In the genomic region with DNA sequence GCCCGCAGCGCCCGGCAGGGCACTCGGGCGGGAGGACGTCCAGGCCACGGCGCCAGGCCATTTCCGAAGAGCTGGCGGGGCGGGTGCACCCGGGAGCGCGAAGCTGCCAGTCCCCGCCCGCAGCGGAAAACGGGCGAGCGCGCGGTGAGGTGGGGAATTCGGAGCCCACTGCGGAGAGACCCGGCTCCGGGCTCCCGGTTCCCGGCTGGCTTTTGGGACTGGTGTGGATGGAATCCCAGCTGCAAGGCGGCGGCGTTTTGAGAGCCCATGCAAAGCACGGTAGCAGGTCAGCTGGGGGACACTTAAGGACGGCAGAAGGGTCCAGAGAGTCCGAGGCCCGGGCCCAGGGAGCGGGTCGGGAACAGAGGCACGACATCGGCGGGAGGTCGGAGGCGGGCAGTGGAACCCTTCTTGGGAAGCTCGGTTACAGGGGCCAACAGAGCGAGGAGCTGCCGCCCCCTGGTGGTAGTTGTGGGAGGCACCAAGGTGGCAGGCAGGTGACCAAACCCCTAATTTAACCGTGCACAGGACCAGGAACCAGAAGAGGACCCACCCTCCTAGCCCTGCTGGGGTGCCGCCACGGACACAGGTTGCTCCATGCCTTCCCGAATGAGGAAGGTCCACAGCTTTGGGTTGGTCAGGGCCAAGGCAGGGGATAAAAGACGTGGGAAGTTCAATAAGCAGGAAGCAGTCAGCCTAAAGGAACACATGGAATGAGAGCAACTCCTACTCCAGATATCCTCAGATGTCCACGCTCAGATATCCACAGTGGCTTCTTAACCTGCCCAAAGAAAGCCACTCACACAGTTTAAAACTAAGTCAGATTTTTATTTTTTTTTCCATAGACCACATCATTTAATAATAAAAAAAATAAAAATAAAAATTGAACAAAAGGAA, we compare ENCODE assay signal across 8 cellular contexts. TPM values are rescaled to one million over a fixed set of nuclear protein-coding genes. Genes with fewer than 3 reads are reported as not detected.
DNase-seq lines count a peak whose midpoint lies in the region; ATAC-seq and TF ChIP-seq lines count a peak whose summit lies in the region.

No MANE protein-coding gene starts in this region.

- POLR2A ChIA-PET in RWPE1 (lab: Yijun Ruan, JAX; ENCODE audit: low non-redundant PET) = interaction anchor here (1.2 kb wide), 1 partner anchor 72 kb away, joined by 7 read pairs; no protein-coding TSS in a partner anchor

- in situ Hi-C loops in astrocyte of the cerebellum (cut with HindIII; ENCODE audit: low sequenced_read_pairs) = no loop called here

- peak overlapping the region in 2 of 3 donors; percentile 56 to 71 for H3K9ac ChIP-seq in skeletal muscle tissue (ENCODE audit: low read depth in 1 of 3, low read length in 3 of 3)

- H3K27me3 ChIP-seq in iPS DF 6.9 (ENCODE audit: control insufficient read depth, insufficient read depth, low read length) (no peaks in the 10 kb centered on the region), skeletal muscle tissue (ENCODE audit: control insufficient read depth in 3 of 3, insufficient read depth in 3 of 3, low read length in 3 of 3) (no peaks in the 10 kb centered on the region)

- CTCF ChIA-PET in RWPE1 (lab: Yijun Ruan, JAX) = interaction anchor here (0.5 to 4.5 kb wide), 23 partner anchors 9 to 1250 kb away, joined by 3 to 69 read pairs (median 4); a partner anchor contains a TSS

- TF ChIP-seq CTCF in GM12865 (IDR thresholded peaks at IDR 0.05; ENCODE audit: insufficient read depth, low read depth, low read length, missing control alignments) = peak; percentile 96
- peak; percentile 93 for TF ChIP-seq CTCF in RWPE1 (conservative IDR thresholded peaks at IDR 0.05; ENCODE audit: low read depth)
- peak; percentile 89 for TF ChIP-seq CTCF in astrocyte of the cerebellum (IDR thresholded peaks at IDR 0.05; ENCODE audit: low read depth, low read length, missing control alignments)

- H3K36me3 ChIP-seq in iPS DF 6.9 (ENCODE audit: control insufficient read depth, insufficient read depth, low read length) (peaks cover 24% of the 10 kb centered on the region), skeletal muscle tissue (ENCODE audit: control insufficient read depth in 3 of 3, insufficient read depth in 3 of 3, low read length in 3 of 3) (peaks cover 34 to 36% (median 35%) of the 10 kb centered on the region in 3 donors)

- H3K4me1 ChIP-seq in iPS DF 6.9 (ENCODE audit: control insufficient read depth, insufficient read depth, low read length) (peaks cover 6% of the 10 kb centered on the region; the same call in 1 of the 2 replicates), skeletal muscle tissue (ENCODE audit: control insufficient read depth in 3 of 3, insufficient read depth in 3 of 3, low read length in 3 of 3) (peaks cover 14 to 29% (median 18%) of the 10 kb centered on the region in 3 donors)

- peak overlapping the region; percentile 95 for H3K27ac ChIP-seq in RWPE1
- no peak overlapping the region for H3K27ac ChIP-seq in iPS DF 6.9 (ENCODE audit: low read length)
- no peak overlapping the region for H3K27ac ChIP-seq in skeletal muscle tissue (ENCODE audit: low read depth, low read length)

- no CpG with 5 or more reads among the region's 51 CpGs for WGBS in iPS DF 6.9 (ENCODE audit: insufficient coverage, insufficient read length)

- H3K9me3 ChIP-seq in iPS DF 6.9 (ENCODE audit: control insufficient read depth, insufficient read depth, low read length) (no peaks in the 10 kb centered on the region), skeletal muscle tissue (ENCODE audit: control insufficient read depth in 3 of 3, low read length in 3 of 3) (no peaks in the 10 kb centered on the region)

- ATAC-seq in HG02840 (IDR thresholded peaks at IDR 0.05; ENCODE audit: low FRiP score, unreplicated experiment) (peak; percentile 54), GM18870 (IDR thresholded peaks at IDR 0.05; ENCODE audit: unreplicated experiment) (no peak)

- DNase-seq in GM12865 (ENCODE audit: low read depth) (peak; percentile 90), RWPE1 (ENCODE audit: low spot score) (peak; percentile 84), astrocyte of the cerebellum (ENCODE audit: low read depth) (peak; percentile 73), iPS DF 6.9 (ENCODE audit: low read depth, low spot score) (peak; percentile 85), OCI-M2 (lab: John Stamatoyannopoulos, UW; ENCODE audit: unreplicated experiment) (no peak)

- H3K4me3 ChIP-seq in GM12865 (ENCODE audit: low read depth, low read length) = peak overlapping the region; percentile 68
- H3K4me3 ChIP-seq in astrocyte of the cerebellum (ENCODE audit: low read depth, low read length) = peak overlapping the region; percentile 54
- peak overlapping the region; percentile 70; the same call in 1 of the 2 replicates for H3K4me3 ChIP-seq in iPS DF 6.9 (ENCODE audit: low read length)
- peak overlapping the region; percentile 64 to 70 (median 67) for H3K4me3 ChIP-seq in skeletal muscle tissue (ENCODE audit: low read length in 3 of 3)

RNA-seq across cellular contexts. Expression of a gene that starts 0.7 kb away (rescaled TPM):
- 1.6 TPM for total RNA-seq in skeletal muscle tissue

RNA-seq across cellular contexts. Expression of a gene that starts 16.0 kb away (rescaled TPM):
- total RNA-seq in skeletal muscle tissue = not detected

RNA-seq across cellular contexts. Expression of a gene that starts 23.3 kb away (rescaled TPM):
- total RNA-seq in skeletal muscle tissue = 183 TPM

RNA-seq across cellular contexts. Expression of a gene that starts 36.9 kb away (rescaled TPM):
- 62.1 TPM for total RNA-seq in skeletal muscle tissue

RNA-seq across cellular contexts. Expression of a gene that starts 37.3 kb away (rescaled TPM):
- 24.5 TPM for total RNA-seq in skeletal muscle tissue
